Comparison of ENCODE assay signal across 16 cellular contexts in genomic region chr12:121630791-121631190, GRCh38. TPM values are rescaled to one million over a fixed set of nuclear protein-coding genes. Genes with fewer than 3 reads are reported as not detected.
DNase-seq lines count a peak whose midpoint lies in the region; ATAC-seq and TF ChIP-seq lines count a peak whose summit lies in the region.
"Had no signal": no experiment of that assay in that cellular context is flagged by ENCODE, and none has a peak within 500 bp of the region (broad histone marks: within the 10 kb centered on the region; RNA-seq: fewer than 3 reads in every experiment).

No MANE protein-coding gene starts in this region.

- peaks cover 14% of the 10 kb centered on the region for H3K4me1 ChIP-seq in ovary (ENCODE audit: insufficient read depth)

- no peaks in the 10 kb centered on the region for H3K27me3 Mint-ChIP-seq in stimulated activated naive CD8-positive, alpha-beta T cell treated with anti-CD3 and anti-CD28 coated beads, Interleukin-15, Interleukin-2, amounts not matched to agents 100 ng/mL and 50 ng/mL, for 24 hours
- H3K27me3 Mint-ChIP-seq in activated T-helper 1 cell treated with anti-CD3 and anti-CD28 coated beads, Interleukin-12 subunit alpha, Interleukin-12 subunit beta, Interleukin-2, Interleukin-4 antibody, amounts not matched to agents 30 ng/mL and 10 ng/mL and 1 ng/mL, durations not matched to agents 14 hours and 24 hours and 36 hours (ENCODE audit: insufficient read depth) = no peaks in the 10 kb centered on the region
- no peaks in the 10 kb centered on the region for H3K27me3 Mint-ChIP-seq in naive B cell

- peak overlapping the region; percentile 93 for H3K4me3 Mint-ChIP-seq in stimulated activated naive CD8-positive, alpha-beta T cell treated with anti-CD3 and anti-CD28 coated beads, Interleukin-15, Interleukin-2, amounts not matched to agents 100 ng/mL and 50 ng/mL, for 24 hours
- peak overlapping the region; percentile 92 for H3K4me3 Mint-ChIP-seq in activated T-helper 1 cell treated with anti-CD3 and anti-CD28 coated beads, Interleukin-12 subunit alpha, Interleukin-12 subunit beta, Interleukin-2, Interleukin-4 antibody, amounts not matched to agents 30 ng/mL and 10 ng/mL and 1 ng/mL, durations not matched to agents 14 hours and 24 hours and 36 hours
- peak overlapping the region in 7 of 8 donors; percentile 34 to 77 (median 54) for H3K4me3 Mint-ChIP-seq in naive B cell

- no peaks in the 10 kb centered on the region for H3K27me3 ChIP-seq in ovary

- TF ChIP-seq EP300 in ovary (IDR thresholded peaks at IDR 0.05) = no peak

- intact Hi-C loops in activated T-helper 1 cell treated with anti-CD3 and anti-CD28 coated beads, Interleukin-12 subunit alpha, Interleukin-12 subunit beta, Interleukin-2, Interleukin-4 antibody, amounts not matched to agents 30 ng/mL and 10 ng/mL and 1 ng/mL, durations not matched to agents 14 hours and 24 hours and 36 hours (cut with micrococcal nuclease) = no loop called here
- intact Hi-C loops in ovary (cut with DNase I) = no loop called here

- TF ChIP-seq CTCF in ovary (IDR thresholded peaks at IDR 0.05) = no peak

- ATAC-seq in stimulated activated naive CD8-positive, alpha-beta T cell treated with anti-CD3 and anti-CD28 coated beads, Interleukin-15, Interleukin-2, amounts not matched to agents 100 U/mL and 50 U/mL, for 24 hours = no peak
- ATAC-seq in naive B cell (ENCODE audit: low read depth in 2 of 2) = no peak
- ATAC-seq: esophagus mucosa had no signal

- peaks cover 78% of the 10 kb centered on the region for H3K4me1 Mint-ChIP-seq in stimulated activated naive CD8-positive, alpha-beta T cell treated with anti-CD3 and anti-CD28 coated beads, Interleukin-15, Interleukin-2, amounts not matched to agents 100 ng/mL and 50 ng/mL, for 24 hours (ENCODE audit: low read depth)
- H3K4me1 Mint-ChIP-seq in activated T-helper 1 cell treated with anti-CD3 and anti-CD28 coated beads, Interleukin-12 subunit alpha, Interleukin-12 subunit beta, Interleukin-2, Interleukin-4 antibody, amounts not matched to agents 30 ng/mL and 10 ng/mL and 1 ng/mL, durations not matched to agents 14 hours and 24 hours and 36 hours (ENCODE audit: low read depth) = peaks cover 69% of the 10 kb centered on the region
- H3K4me1 Mint-ChIP-seq in naive B cell = peaks cover 43 to 77% (median 76%) of the 10 kb centered on the region in 3 donors

- peak overlapping the region; percentile 99 for H3K27ac Mint-ChIP-seq in stimulated activated naive CD8-positive, alpha-beta T cell treated with anti-CD3 and anti-CD28 coated beads, Interleukin-15, Interleukin-2, amounts not matched to agents 100 ng/mL and 50 ng/mL, for 24 hours
- H3K27ac Mint-ChIP-seq in activated T-helper 1 cell treated with anti-CD3 and anti-CD28 coated beads, Interleukin-12 subunit alpha, Interleukin-12 subunit beta, Interleukin-2, Interleukin-4 antibody, amounts not matched to agents 30 ng/mL and 10 ng/mL and 1 ng/mL, durations not matched to agents 14 hours and 24 hours and 36 hours = peak overlapping the region; percentile 95
- peak overlapping the region in 3 of 6 donors; percentile 69 to 87 (median 75) for H3K27ac Mint-ChIP-seq in naive B cell

- H3K36me3 ChIP-seq in ovary = no peaks in the 10 kb centered on the region

- H3K4me3 ChIP-seq in ovary = no peak overlapping the region

- DNase-seq in stimulated activated naive CD8-positive, alpha-beta T cell treated with anti-CD3 and anti-CD28 coated beads, Interleukin-15, Interleukin-2, amounts not matched to agents 100 U/mL and 50 U/mL, for 24 hours = no peak
- DNase-seq in activated T-helper 1 cell treated with anti-CD3 and anti-CD28 coated beads, Interleukin-12 subunit alpha, Interleukin-12 subunit beta, Interleukin-2, Interleukin-4 antibody, amounts not matched to agents 30 ng/mL and 10 ng/mL and 1 ng/mL, durations not matched to agents 14 hours and 24 hours and 36 hours (ENCODE audit: low spot score) = no peak
- DNase-seq in naive B cell (no peak), ovary (no peak), NCI-H2081 (lab: John Stamatoyannopoulos, UW) (no peak), NCI-H226 (no peak), G401 (ENCODE audit: low spot score) (no peak)
- DNase-seq: activated gamma-delta T cell treated with Interleukin-2 at 50 U/mL for 16 hours; NCI-H1694 treated with DMSO at 0.1 percent for 48 hours; NCI-H748 treated with DMSO at 0.1 percent for 48 hours; Right ventricle myocardium superior; stimulated activated CD4-positive, alpha-beta T cell treated with anti-CD3 and anti-CD28 coated beads, Interleukin-2, amount 100 ng/mL, for 48 hours; stimulated activated naive CD4-positive, alpha-beta T cell treated with Interleukin-2 at 50 U/mL for 16 hours had no signal

- no peaks in the 10 kb centered on the region for H3K9me3 ChIP-seq in ovary

- H3K27ac ChIP-seq in ovary = no peak overlapping the region
- H3K27ac ChIP-seq: C4-2B had no signal

- 61 to 72% (median 65%) methylated on average over 6 of the region's 6 CpGs for WGBS in ovary, 3 donors

- no peak for TF ChIP-seq POLR2A in ovary (IDR thresholded peaks at IDR 0.05)

- in situ Hi-C loops in G401 (cut with HindIII; ENCODE audit: low sequenced_read_pairs) = no loop called here

- H3K36me3 Mint-ChIP-seq in stimulated activated naive CD8-positive, alpha-beta T cell treated with anti-CD3 and anti-CD28 coated beads, Interleukin-15, Interleukin-2, amounts not matched to agents 100 ng/mL and 50 ng/mL, for 24 hours (ENCODE audit: low read depth) = peaks cover 34% of the 10 kb centered on the region
- peaks cover 40% of the 10 kb centered on the region for H3K36me3 Mint-ChIP-seq in activated T-helper 1 cell treated with anti-CD3 and anti-CD28 coated beads, Interleukin-12 subunit alpha, Interleukin-12 subunit beta, Interleukin-2, Interleukin-4 antibody, amounts not matched to agents 30 ng/mL and 10 ng/mL and 1 ng/mL, durations not matched to agents 14 hours and 24 hours and 36 hours (ENCODE audit: low read depth)
- peaks cover 0 to 10% of the 10 kb centered on the region in 2 donors for H3K36me3 Mint-ChIP-seq in naive B cell

- no peaks in the 10 kb centered on the region for H3K9me3 Mint-ChIP-seq in stimulated activated naive CD8-positive, alpha-beta T cell treated with anti-CD3 and anti-CD28 coated beads, Interleukin-15, Interleukin-2, amounts not matched to agents 100 ng/mL and 50 ng/mL, for 24 hours
- no peaks in the 10 kb centered on the region for H3K9me3 Mint-ChIP-seq in activated T-helper 1 cell treated with anti-CD3 and anti-CD28 coated beads, Interleukin-12 subunit alpha, Interleukin-12 subunit beta, Interleukin-2, Interleukin-4 antibody, amounts not matched to agents 30 ng/mL and 10 ng/mL and 1 ng/mL, durations not matched to agents 14 hours and 24 hours and 36 hours
- no peaks in the 10 kb centered on the region for H3K9me3 Mint-ChIP-seq in naive B cell

RNA-seq across cellular contexts. Expression of gene ORAI1, which starts 4.5 kb away (rescaled TPM):
- total RNA-seq in activated T-helper 1 cell treated with anti-CD3 and anti-CD28 coated beads, Interleukin-12 subunit alpha, Interleukin-12 subunit beta, Interleukin-2, Interleukin-4 antibody, amounts not matched to agents 30 ng/mL and 10 ng/mL and 1 ng/mL, durations not matched to agents 14 hours and 24 hours and 36 hours = 61.5 and 67.0 TPM in 2 replicates
- 100 to 1,000 TPM; 130 to 190 (median 161) TPM for polyA plus RNA-seq in naive B cell (ENCODE audit: low read depth in 6 of 6)
- total RNA-seq in ovary = 10 to 100 TPM in 5 of 7 donors, 1 to 10 TPM in 2; 4.5 to 18.4 (median 12.3) TPM
- 10 to 100 TPM in 1 of 2 donors, 1 to 10 TPM in 1; 3.4 to 13.7 TPM for polyA plus RNA-seq in ovary
- 22.3 and 27.4 TPM in 2 replicates for total RNA-seq in G401 (2014; rRNA removed; shearing (Covaris generic))

RNA-seq across cellular contexts. Expression of gene MORN3, which starts 38.7 kb away (rescaled TPM):
- total RNA-seq in activated T-helper 1 cell treated with anti-CD3 and anti-CD28 coated beads, Interleukin-12 subunit alpha, Interleukin-12 subunit beta, Interleukin-2, Interleukin-4 antibody, amounts not matched to agents 30 ng/mL and 10 ng/mL and 1 ng/mL, durations not matched to agents 14 hours and 24 hours and 36 hours = 0.41 and 0.61 TPM in 2 replicates
- under 1 TPM in 5 of 6 donors, not detected in 1; 0.17 to 0.72 (median 0.28) TPM for polyA plus RNA-seq in naive B cell (ENCODE audit: low read depth in 6 of 6)
- total RNA-seq in ovary = 1 to 10 TPM in 2 of 7 donors, under 1 TPM in 5; 0.08 to 3.2 (median 0.65) TPM
- polyA plus RNA-seq in ovary = 1 to 10 TPM in 1 of 2 donors, under 1 TPM in 1; 0.65 to 1.2 TPM
- total RNA-seq in G401 (2014; rRNA removed; shearing (Covaris generic)) = 0.41 and 0.80 TPM in 2 replicates

RNA-seq across cellular contexts. Expression of gene KDM2B, which starts 50.0 kb away (rescaled TPM):
- total RNA-seq in activated T-helper 1 cell treated with anti-CD3 and anti-CD28 coated beads, Interleukin-12 subunit alpha, Interleukin-12 subunit beta, Interleukin-2, Interleukin-4 antibody, amounts not matched to agents 30 ng/mL and 10 ng/mL and 1 ng/mL, durations not matched to agents 14 hours and 24 hours and 36 hours = 58.1 and 60.1 TPM in 2 replicates
- 10 to 100 TPM; 25.5 to 46.5 (median 31.0) TPM for polyA plus RNA-seq in naive B cell (ENCODE audit: low read depth in 6 of 6)
- total RNA-seq in ovary = 10 to 100 TPM; 14.9 to 33.6 (median 26.1) TPM
- 10 to 100 TPM; 13.2 to 17.1 TPM for polyA plus RNA-seq in ovary
- total RNA-seq in G401 (2014; rRNA removed; shearing (Covaris generic)) = 43.8 and 73.4 TPM in 2 replicates
